19 cellular contexts compared by ENCODE assay signal in genomic region chr15:66066005-66066404, GRCh38.
DNase-seq lines count a peak whose midpoint lies in the region; ATAC-seq and TF ChIP-seq lines count a peak whose summit lies in the region.
"Had no signal": no experiment of that assay in that cellular context is flagged by ENCODE, and none has a peak within 500 bp of the region (broad histone marks: within the 10 kb centered on the region; RNA-seq: fewer than 3 reads in every experiment).

No MANE protein-coding gene starts in this region.

- peaks cover 2% of the 10 kb centered on the region for H3K9me3 Mint-ChIP-seq in endodermal cell

- peak; percentile 59 for ATAC-seq in Right ventricle myocardium superior (ENCODE audit: poor library complexity)
- ATAC-seq: PC-3 had no signal

- no peak overlapping the region for H3K27ac Mint-ChIP-seq in endodermal cell
- H3K27ac Mint-ChIP-seq: CD4-positive, CD25-positive, alpha-beta regulatory T cell; GM23338 had no signal

- H3K36me3 Mint-ChIP-seq in endodermal cell (ENCODE audit: low read depth): no peaks in the 10 kb centered on the region
- H3K36me3 Mint-ChIP-seq: CD4-positive, CD25-positive, alpha-beta regulatory T cell had no signal

- peaks cover 12% of the 10 kb centered on the region for H3K4me1 Mint-ChIP-seq in endodermal cell
- H3K4me1 Mint-ChIP-seq: CD4-positive, CD25-positive, alpha-beta regulatory T cell had no signal

- no peak overlapping the region for H3K27ac ChIP-seq in endodermal cell (ENCODE audit: low read depth, low read length)
- H3K27ac ChIP-seq in adrenal gland: no peak overlapping the region

- no peak for TF ChIP-seq POLR2A in adrenal gland (IDR thresholded peaks at IDR 0.05)

- H3K4me3 Mint-ChIP-seq in endodermal cell: no peak overlapping the region
- H3K4me3 Mint-ChIP-seq: CD4-positive, CD25-positive, alpha-beta regulatory T cell; GM23338 had no signal

- no peak for DNase-seq in Right ventricle myocardium superior
- no peak for DNase-seq in cardiac septum (ENCODE audit: low spot score)
- DNase-seq in endodermal cell: peak; percentile 25
- peak; percentile 25 for DNase-seq in mucosa of gallbladder (ENCODE audit: low spot score)
- no peak for DNase-seq in middle frontal gyrus (ENCODE audit: extremely low spot score, low spot score)
- DNase-seq in amygdala (lab: John Stamatoyannopoulos, UW): no peak
- no peak for DNase-seq in adrenal gland
- DNase-seq: CD4-positive, CD25-positive, alpha-beta regulatory T cell; DMS153; HCEC 1CT; IMR-90; KG1; MM.1S; NCI-H2029 treated with DMSO at 0.1 percent for 48 hours; NCI-H446 treated with DMSO at 0.1 percent for 48 hours; NCI-H526; NK-92 treated with Interleukin-12 subunit alpha and Interleukin-12 subunit beta, amount 100 ng/mL, for 24 hours; PC-3 had no signal

- no peaks in the 10 kb centered on the region for H3K4me1 ChIP-seq in endodermal cell (ENCODE audit: control insufficient read depth, insufficient read depth, low read length)
- H3K4me1 ChIP-seq in adrenal gland (replicated peaks in 1 of 2): no peaks in the 10 kb centered on the region

- H3K9me3 ChIP-seq in endodermal cell (ENCODE audit: control insufficient read depth, low read length) (peaks cover 5% of the 10 kb centered on the region), adrenal gland (replicated peaks in 1 of 3) (no peaks in the 10 kb centered on the region)

- H3K36me3 ChIP-seq in endodermal cell (ENCODE audit: control insufficient read depth, insufficient read depth, low read length) (no peaks in the 10 kb centered on the region), adrenal gland (replicated peaks in 1 of 2) (no peaks in the 10 kb centered on the region)

- H3K4me3 ChIP-seq in endodermal cell (ENCODE audit: low read length) (no peak overlapping the region), adrenal gland (no peak overlapping the region)
- H3K4me3 ChIP-seq: GM23338 had no signal

- H3K27me3 Mint-ChIP-seq in endodermal cell (ENCODE audit: insufficient read depth): peaks cover 2% of the 10 kb centered on the region

- intact Hi-C loops in Right ventricle myocardium superior (cut with DNase I) (no loop called here), cardiac septum (cut with DNase I) (no loop called here), adrenal gland (cut with DNase I) (no loop called here)

- H3K9ac ChIP-seq in endodermal cell (ENCODE audit: extremely low read depth, low read length, poor library complexity, severe bottlenecking): no peak overlapping the region

- no peak for TF ChIP-seq CTCF in endodermal cell (conservative IDR thresholded peaks at IDR 0.05)
- no peak for TF ChIP-seq CTCF in adrenal gland (IDR thresholded peaks at IDR 0.05)

- 35 to 61% methylated on average over 2 to 4 of the region's 4 CpGs for WGBS in endodermal cell (ENCODE audit: insufficient coverage in 1 of 2, insufficient read length in 1 of 2), 2 experiments
- 28 to 46% (median 38%) methylated on average over 3 to 4 of the region's 4 CpGs; no CpG with 5 or more reads in 1 of the 4 donors for WGBS in adrenal gland, 4 donors

- H3K27me3 ChIP-seq in endodermal cell (ENCODE audit: control insufficient read depth, insufficient read depth, low read length, poor library complexity, severe bottlenecking) (no peaks in the 10 kb centered on the region), adrenal gland (no peaks in the 10 kb centered on the region)

Comparison
In these comparisons a context has a peak if more than half of its experiments do, and no peak if none do; other contexts are left out.
1. DNase-seq: peak in endodermal cell (single experiment) and mucosa of gallbladder (single experiment); none in Right ventricle myocardium superior (single experiment), cardiac septum (single experiment), middle frontal gyrus (single experiment), amygdala (0 of 56) and adrenal gland (0 of 7).